ENCODE assay signal across 8 cellular contexts in genomic region chr22:24592144-24592845, GRCh38. TPM values are rescaled to one million over a fixed set of nuclear protein-coding genes. Genes with fewer than 3 reads are reported as not detected.
A peak's percentile ranks its signal among the peaks of the same experiment; 100 is the strongest.
DNase-seq lines count a peak whose midpoint lies in the region; ATAC-seq, FAIRE-seq and TF ChIP-seq lines count a peak whose summit lies in the region.

No MANE protein-coding gene starts in this region.

- ATAC-seq in HG03442 (IDR thresholded peaks at IDR 0.05; ENCODE audit: unreplicated experiment) (peak; percentile 12), K562 (no peak)
- ATAC-seq in stimulated activated memory B cell treated with anti-CD40 and anti-IgM and Interleukin-4, amounts not matched to agents 10 μg/mL and 1 μg/mL and 100 μg/mL, for 72 hours = peak; percentile 25

- peak overlapping the region in 1 of 2 experiments; percentile 61; a peak in 2 of 4 replicates for H3K9ac ChIP-seq in K562 (ENCODE audit: insufficient read depth in 1 of 2, low read depth in 2 of 2, low read length in 2 of 2)

- H3K27me3 ChIP-seq in K562 (ENCODE audit: control insufficient read depth in 2 of 2, insufficient read depth in 2 of 2, low read length in 2 of 2) = no peaks in the 10 kb centered on the region

- H3K9me1 ChIP-seq in K562 (ENCODE audit: control insufficient read depth, insufficient read depth, low read length) = no peaks in the 10 kb centered on the region

- no peaks in the 10 kb centered on the region for H3K36me3 ChIP-seq in K562 (ENCODE audit: control insufficient read depth, insufficient read depth, low read length)

- H3K9me3 ChIP-seq in K562 (replicated peaks; ENCODE audit: control insufficient read depth, insufficient read depth, low read depth, low read length) = no peaks in the 10 kb centered on the region

- peaks cover 0 to 4% (median 2%) of the 10 kb centered on the region in 3 donors for H3K27me3 Mint-ChIP-seq in immature natural killer cell (ENCODE audit: low read depth in 3 of 3)
- no peaks in the 10 kb centered on the region for H3K27me3 Mint-ChIP-seq in stimulated activated memory B cell treated with anti-CD40 and anti-IgM and Interleukin-4, amounts not matched to agents 10 μg/mL and 1 μg/mL and 100 μg/mL, for 72 hours

- TSS peak; percentile 71 for BruUV-seq in K562 (replicated peaks; lab: Mats Ljungman, UMichigan)

- H2AFZ ChIP-seq in K562 (ENCODE audit: low read depth, low read length) = 0 out of 2 replicates have a peak overlapping the region, but pooled peaks have one; percentile 24

- H4K20me1 ChIP-seq in K562 (replicated peaks; ENCODE audit: control insufficient read depth, insufficient read depth, low read length) = no peaks in the 10 kb centered on the region

- TF ChIP-seq POLR2A in K562 (conservative IDR thresholded peaks at IDR 0.05) = no peak

- no peak for FAIRE-seq in K562 (lab: Jason Lieb, UNC)

- POLR2A ChIA-PET in K562 (lab: Yijun Ruan, JAX) = interaction anchor here (1.0 to 1.8 kb wide), 4 partner anchors 10 to 28 kb away, joined by 3 to 4 read pairs (median 3); partner anchors contain the start of gene GGT1

- H3K36me3 Mint-ChIP-seq in immature natural killer cell = no peaks in the 10 kb centered on the region
- no peaks in the 10 kb centered on the region for H3K36me3 Mint-ChIP-seq in stimulated activated memory B cell treated with anti-CD40 and anti-IgM and Interleukin-4, amounts not matched to agents 10 μg/mL and 1 μg/mL and 100 μg/mL, for 72 hours

- in situ Hi-C loops in K562 (cut with MboI) = no loop called here

- no peak for TF ChIP-seq EP300 in K562 (IDR thresholded peaks at IDR 0.05; ENCODE audit: low read length)

- peak overlapping the region; percentile 44 for H3K4me3 ChIP-seq in K562

- H3K27ac ChIP-seq in K562 (ENCODE audit: extremely low read depth, low read depth, low read length) = no peak overlapping the region

- H3K79me2 ChIP-seq in K562 (ENCODE audit: control insufficient read depth, insufficient read depth, low read length) = no peaks in the 10 kb centered on the region

- peaks cover 5 to 9% of the 10 kb centered on the region in 2 donors for H3K4me1 Mint-ChIP-seq in immature natural killer cell
- H3K4me1 Mint-ChIP-seq in stimulated activated memory B cell treated with anti-CD40 and anti-IgM and Interleukin-4, amounts not matched to agents 10 μg/mL and 1 μg/mL and 100 μg/mL, for 72 hours = peaks cover 6% of the 10 kb centered on the region

- no peak for TF ChIP-seq CTCF in K562 (IDR thresholded peaks at IDR 0.05 in 2 of 3, conservative IDR thresholded peaks at IDR 0.05 in 1 of 3; ENCODE audit: insufficient read depth in 2 of 3, low read depth in 1 of 3, low read length in 3 of 3)

- H3K4me2 ChIP-seq in K562 (ENCODE audit: insufficient read depth, low read length) = peak overlapping the region; percentile 49; the same call in 1 of the 2 replicates

- peak overlapping the region; percentile 84 to 92 (median 88) for H3K4me3 Mint-ChIP-seq in immature natural killer cell
- peak overlapping the region; percentile 80 for H3K4me3 Mint-ChIP-seq in stimulated activated memory B cell treated with anti-CD40 and anti-IgM and Interleukin-4, amounts not matched to agents 10 μg/mL and 1 μg/mL and 100 μg/mL, for 72 hours

- TF ChIP-seq RAD21 in K562 (CRISPR knock-in tag; conservative IDR thresholded peaks at IDR 0.05 in 1 of 2, IDR thresholded peaks at IDR 0.05 in 1 of 2) = no peak

- 23% methylated on average over 17 of the region's 31 CpGs for WGBS in K562 (ENCODE audit: insufficient coverage, low coverage, missing lambda C conversion rate)

- peak overlapping the region in 3 of 6 donors; percentile 80 to 92 (median 81) for H3K27ac Mint-ChIP-seq in immature natural killer cell
- H3K27ac Mint-ChIP-seq in stimulated activated memory B cell treated with anti-CD40 and anti-IgM and Interleukin-4, amounts not matched to agents 10 μg/mL and 1 μg/mL and 100 μg/mL, for 72 hours = peak overlapping the region; percentile 51

- intact Hi-C loops in K562 (cut with micrococcal nuclease) = no loop called here

- H3K9me3 Mint-ChIP-seq in immature natural killer cell = no peaks in the 10 kb centered on the region
- no peaks in the 10 kb centered on the region for H3K9me3 Mint-ChIP-seq in stimulated activated memory B cell treated with anti-CD40 and anti-IgM and Interleukin-4, amounts not matched to agents 10 μg/mL and 1 μg/mL and 100 μg/mL, for 72 hours

- CTCF ChIA-PET in K562 (lab: Yijun Ruan, JAX; ENCODE audit: low intra/inter-chr PET ratio) = no interaction called here

- peaks cover 0 to 22% of the 10 kb centered on the region in 2 experiments; a peak in 2 of 5 replicates for H3K4me1 ChIP-seq in K562 (replicated peaks in 1 of 2; ENCODE audit: control insufficient read depth in 2 of 2, insufficient read depth in 2 of 2, low read length in 2 of 2)

- DNase-seq in ELR (ENCODE audit: low read depth) (peak; percentile 41), K562 (ENCODE audit: extremely low read depth in 1 of 4, low spot score in 3 of 4) (no peak), immature natural killer cell (no peak), superior temporal gyrus (ENCODE audit: extremely low spot score) (no peak), cortex of kidney (lab: John Stamatoyannopoulos, UW) (no peak)
- no peak for DNase-seq in stimulated activated CD4-positive, alpha-beta T cell treated with anti-CD3 and anti-CD28 coated beads, Interleukin-12 subunit alpha, Interleukin-12 subunit beta, amount 100 ng/mL, for 4 hours

RNA-seq across cellular contexts. Expression of gene LRRC75B, which starts 0.6 kb away (rescaled TPM):
- total RNA-seq in K562 (2011; cell fraction: chromatin; rRNA removed; ENCODE audit: low replicate concordance) = 1.9 and 6.9 TPM in 2 replicates
- 5.9 and 6.5 TPM in 2 replicates for total RNA-seq in K562 (2011; cell fraction: nucleolus; rRNA removed)
- 3.1 and 5.1 TPM in 2 replicates for total RNA-seq in K562 (2011; cell fraction: nucleoplasm; rRNA removed)
- 1.8 and 1.9 TPM in 2 replicates for total RNA-seq in K562 (2014; rRNA removed)
- 0.29 and 0.44 TPM in 2 replicates for total RNA-seq in K562 (2014; rRNA removed; fragmentation: Illumina TruSeq; extraction: Trizol)
- 0.45 and 0.51 TPM in 2 replicates for total RNA-seq in K562 (2015; rRNA removed; fragmentation: Illumina TruSeq; extraction: Trizol)
- 1.1 and 1.4 TPM in 2 replicates for total RNA-seq in K562 (2021)
- 2.2 and 2.8 TPM in 2 replicates for polyA plus RNA-seq in K562 (2011; rRNA removed)
- 3.5 and 4.5 TPM in 2 replicates for polyA plus RNA-seq in K562 (2011; cell fraction: cytosol; rRNA removed)
- 16.6 and 22.0 TPM in 2 replicates for polyA plus RNA-seq in K562 (2011; cell fraction: nucleus; rRNA removed)
- polyA plus RNA-seq in K562 (2012) = 0.92 and 3.8 TPM in 2 replicates
- polyA plus RNA-seq in K562 (2014; fragmentation: Illumina TruSeq; extraction: Trizol) = 0.62 and 0.84 TPM in 2 replicates
- polyA plus RNA-seq in K562 (2014; fragmentation: Nextera tagmentation; extraction: Ambion mirVana) = under 1 TPM in 1 of 2 experiments, not detected in 1; 0.10 TPM
- polyA plus RNA-seq in K562 (2014; rRNA removed) = 1.7 and 2.8 TPM in 2 replicates
- polyA minus RNA-seq in K562 (2011; rRNA and poly(A)+ RNA removed) = 0.35 and 0.42 TPM in 2 replicates
- 0.48 and 0.73 TPM in 2 replicates for polyA minus RNA-seq in K562 (2011; cell fraction: cytosol; rRNA and poly(A)+ RNA removed)
- polyA minus RNA-seq in K562 (2011; cell fraction: nucleus; rRNA and poly(A)+ RNA removed) = 1.3 TPM in 2 replicates
- 1 to 10 TPM; 2.1 to 2.9 (median 2.7) TPM for polyA plus RNA-seq in immature natural killer cell

RNA-seq across cellular contexts. Expression of gene GGT1, which starts 10.7 kb away (rescaled TPM):
- 9.0 and 28.5 TPM in 2 replicates for total RNA-seq in K562 (2011; cell fraction: chromatin; rRNA removed; ENCODE audit: low replicate concordance)
- total RNA-seq in K562 (2011; cell fraction: nucleolus; rRNA removed) = 30.5 and 31.9 TPM in 2 replicates
- 15.0 and 17.6 TPM in 2 replicates for total RNA-seq in K562 (2011; cell fraction: nucleoplasm; rRNA removed)
- total RNA-seq in K562 (2014; rRNA removed) (10.7 and 12.0 TPM in 2 replicates), K562 (2014; rRNA removed; fragmentation: Illumina TruSeq; extraction: Trizol) (2.5 and 2.9 TPM in 2 replicates), K562 (2015; rRNA removed; fragmentation: Illumina TruSeq; extraction: Trizol) (6.9 and 7.1 TPM in 2 replicates), K562 (2021) (11.1 and 12.5 TPM in 2 replicates)
- polyA plus RNA-seq in K562 (2011; rRNA removed) (6.6 and 8.0 TPM in 2 replicates), K562 (2014; fragmentation: Illumina TruSeq; extraction: Trizol) (7.1 and 10.4 TPM in 2 replicates), K562 (2014; fragmentation: Nextera tagmentation; extraction: Ambion mirVana) (under 1 TPM; 0.46 to 0.81 TPM), K562 (2014; rRNA removed) (9.6 and 11.8 TPM in 2 replicates), immature natural killer cell (1 to 10 TPM in 2 of 3 donors, not detected in 1; 1.2 to 4.8 TPM)
- polyA plus RNA-seq in K562 (2011; cell fraction: cytosol; rRNA removed) = 9.0 and 21.5 TPM in 2 replicates
- polyA plus RNA-seq in K562 (2011; cell fraction: nucleus; rRNA removed) = 24.8 and 45.2 TPM in 2 replicates
- 11.5 and 24.6 TPM in 2 replicates for polyA plus RNA-seq in K562 (2012)
- 2.7 and 4.9 TPM in 2 replicates for polyA minus RNA-seq in K562 (2011; rRNA and poly(A)+ RNA removed)
- 7.2 and 8.3 TPM in 2 replicates for polyA minus RNA-seq in K562 (2011; cell fraction: cytosol; rRNA and poly(A)+ RNA removed)
- polyA minus RNA-seq in K562 (2011; cell fraction: nucleus; rRNA and poly(A)+ RNA removed) = 6.9 and 8.3 TPM in 2 replicates

RNA-seq across cellular contexts. Expression of gene SNRPD3, which starts 36.5 kb away (rescaled TPM):
- 75.3 and 99.4 TPM in 2 replicates for total RNA-seq in K562 (2011; cell fraction: chromatin; rRNA removed; ENCODE audit: low replicate concordance)
- 77.6 and 88.4 TPM in 2 replicates for total RNA-seq in K562 (2011; cell fraction: nucleolus; rRNA removed)
- total RNA-seq in K562 (2011; cell fraction: nucleoplasm; rRNA removed) = 86.2 and 92.8 TPM in 2 replicates
- total RNA-seq in K562 (2014; rRNA removed) (234 and 278 TPM in 2 replicates), K562 (2014; rRNA removed; fragmentation: Illumina TruSeq; extraction: Trizol) (274 and 289 TPM in 2 replicates), K562 (2015; rRNA removed; fragmentation: Illumina TruSeq; extraction: Trizol) (266 and 281 TPM in 2 replicates), K562 (2021) (131 and 132 TPM in 2 replicates)
- polyA plus RNA-seq in K562 (2011; rRNA removed) (120 and 151 TPM in 2 replicates), K562 (2014; fragmentation: Illumina TruSeq; extraction: Trizol) (271 and 366 TPM in 2 replicates), K562 (2014; fragmentation: Nextera tagmentation; extraction: Ambion mirVana) (100 to 1,000 TPM; 274 to 281 TPM), K562 (2014; rRNA removed) (236 and 249 TPM in 2 replicates), immature natural killer cell (100 to 1,000 TPM in 2 of 3 donors, 10 to 100 TPM in 1; 56.6 to 116 (median 113) TPM)
- polyA plus RNA-seq in K562 (2011; cell fraction: cytosol; rRNA removed) = 249 and 264 TPM in 2 replicates
- polyA plus RNA-seq in K562 (2011; cell fraction: nucleus; rRNA removed) = 86.3 and 104 TPM in 2 replicates
- 144 and 316 TPM in 2 replicates for polyA plus RNA-seq in K562 (2012)
- polyA minus RNA-seq in K562 (2011; rRNA and poly(A)+ RNA removed) = 231 and 354 TPM in 2 replicates
- 87.0 and 105 TPM in 2 replicates for polyA minus RNA-seq in K562 (2011; cell fraction: cytosol; rRNA and poly(A)+ RNA removed)
- polyA minus RNA-seq in K562 (2011; cell fraction: nucleus; rRNA and poly(A)+ RNA removed) = 38.2 and 60.6 TPM in 2 replicates

RNA-seq across cellular contexts. Expression of gene GUCD1, which starts 37.4 kb away (rescaled TPM):
- total RNA-seq in K562 (2011; cell fraction: chromatin; rRNA removed; ENCODE audit: low replicate concordance) = 19.1 and 56.0 TPM in 2 replicates
- 46.4 and 51.1 TPM in 2 replicates for total RNA-seq in K562 (2011; cell fraction: nucleolus; rRNA removed)
- total RNA-seq in K562 (2011; cell fraction: nucleoplasm; rRNA removed) = 29.2 and 47.6 TPM in 2 replicates
- total RNA-seq in K562 (2014; rRNA removed) (51.8 and 85.3 TPM in 2 replicates), K562 (2014; rRNA removed; fragmentation: Illumina TruSeq; extraction: Trizol) (45.4 and 47.2 TPM in 2 replicates), K562 (2015; rRNA removed; fragmentation: Illumina TruSeq; extraction: Trizol) (51.0 and 52.7 TPM in 2 replicates), K562 (2021) (67.8 and 69.2 TPM in 2 replicates)
- polyA plus RNA-seq in K562 (2011; rRNA removed) (60.4 and 68.9 TPM in 2 replicates), K562 (2014; fragmentation: Illumina TruSeq; extraction: Trizol) (50.3 and 58.1 TPM in 2 replicates), K562 (2014; fragmentation: Nextera tagmentation; extraction: Ambion mirVana) (10 to 100 TPM; 31.5 to 48.8 TPM), K562 (2014; rRNA removed) (45.3 and 48.9 TPM in 2 replicates), immature natural killer cell (10 to 100 TPM; 41.1 to 65.1 (median 64.1) TPM)
- 79.6 and 131 TPM in 2 replicates for polyA plus RNA-seq in K562 (2011; cell fraction: cytosol; rRNA removed)
- polyA plus RNA-seq in K562 (2011; cell fraction: nucleus; rRNA removed) = 40.8 and 61.4 TPM in 2 replicates
- 44.7 and 52.7 TPM in 2 replicates for polyA plus RNA-seq in K562 (2012)
- polyA minus RNA-seq in K562 (2011; rRNA and poly(A)+ RNA removed) = 51.0 and 71.0 TPM in 2 replicates
- polyA minus RNA-seq in K562 (2011; cell fraction: cytosol; rRNA and poly(A)+ RNA removed) = 68.5 and 68.7 TPM in 2 replicates
- polyA minus RNA-seq in K562 (2011; cell fraction: nucleus; rRNA and poly(A)+ RNA removed) = 17.6 and 24.5 TPM in 2 replicates
